ENCODE assay signal across 8 cellular contexts in the genomic region with DNA sequence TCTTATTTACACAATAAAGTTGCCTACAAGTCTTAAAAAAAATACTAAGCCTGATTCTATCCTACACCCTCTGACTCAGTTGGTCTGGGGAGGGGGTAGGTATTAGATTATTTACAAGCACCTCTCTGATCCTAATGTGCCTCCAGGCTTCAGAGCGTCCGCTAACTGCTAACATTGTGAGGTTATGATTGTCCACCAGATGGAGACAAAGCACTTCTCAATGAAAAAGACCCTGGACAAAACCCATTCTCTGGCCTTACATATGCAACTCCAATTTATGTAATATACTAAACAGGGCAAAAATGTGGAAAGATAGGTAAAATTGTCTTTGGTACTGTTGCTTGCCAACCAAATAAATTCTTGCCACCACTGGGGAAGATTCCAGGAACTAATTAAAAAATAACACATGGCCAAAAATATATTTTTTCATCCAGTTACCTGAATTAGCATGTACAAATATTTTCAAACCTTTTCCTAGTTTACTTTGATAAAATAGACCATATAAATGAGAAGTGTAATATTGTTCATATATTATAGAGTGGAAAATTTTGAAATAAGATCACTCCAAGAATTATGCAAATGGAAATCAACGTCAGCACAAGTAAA.
DNase-seq lines count a peak whose midpoint lies in the region; ATAC-seq, FAIRE-seq and TF ChIP-seq lines count a peak whose summit lies in the region.

No MANE protein-coding gene starts in this region.

- 34% methylated on average over 3 of the region's 3 CpGs for WGBS in GM12878 (ENCODE audit: insufficient coverage, insufficient replicate concordance, low lambda C conversion rate, missing lambda C conversion rate)
- WGBS in smooth muscle cell (ENCODE audit: low lambda C conversion rate): 35% methylated on average over 3 of the region's 3 CpGs

- H3K27ac ChIP-seq in OCI-LY7 (ENCODE audit: low read depth, low read length, poor library complexity, severe bottlenecking): no peak overlapping the region
- H3K27ac ChIP-seq in GM12878 (ENCODE audit: control insufficient read depth, insufficient read depth): no peak overlapping the region
- no peak overlapping the region for H3K27ac ChIP-seq in smooth muscle cell (ENCODE audit: low read depth)

- TF ChIP-seq RAD21 in GM12878 (IDR thresholded peaks at IDR 0.05; ENCODE audit: insufficient read depth, low read depth, low read length): peak; percentile 99

- H3K36me3 ChIP-seq in OCI-LY7 (ENCODE audit: insufficient read depth, low read length): no peaks in the 10 kb centered on the region
- no peaks in the 10 kb centered on the region for H3K36me3 ChIP-seq in GM12878 (ENCODE audit: control insufficient read depth in 2 of 2, insufficient read depth in 2 of 2, low read length in 1 of 2)
- no peaks in the 10 kb centered on the region for H3K36me3 ChIP-seq in smooth muscle cell (ENCODE audit: low read depth)

- BruUV-seq in OCI-LY7 (replicated peaks; lab: Mats Ljungman, UMichigan) (no TSS peak), GM12878 (replicated peaks; lab: Mats Ljungman, UMichigan) (no TSS peak)

- H3K4me1 ChIP-seq in OCI-LY7 (ENCODE audit: insufficient read depth, low read length, poor library complexity, severe bottlenecking): no peaks in the 10 kb centered on the region
- no peaks in the 10 kb centered on the region for H3K4me1 ChIP-seq in GM12878 (ENCODE audit: control insufficient read depth, insufficient read depth, low read length)
- H3K4me1 ChIP-seq in smooth muscle cell (ENCODE audit: low read depth): no peaks in the 10 kb centered on the region

- RAD21 ChIA-PET in GM12878 (lab: Charles Lee; ENCODE audit: unreplicated experiment): interaction anchor here (1.0 to 2.9 kb wide), 2 partner anchors 10 to 799 kb away, joined by 4 to 8 read pairs; no protein-coding TSS in a partner anchor

- in situ Hi-C loops in GM12878 (cut with MboI): loop anchor here (5.0 to 10.0 kb wide), 3 partner anchors 344 to 1074 kb away; no protein-coding TSS in a partner anchor

- peak; percentile 84 for DNase-seq in DMS53 (lab: John Stamatoyannopoulos, UW)
- peak; percentile 59 for DNase-seq in Jurkat, Clone E6-1 (ENCODE audit: low read depth, low spot score)
- DNase-seq in OCI-LY7 (ENCODE audit: low spot score): peak; percentile 72
- DNase-seq in GM12878 (ENCODE audit: low read depth, low spot score): peak; percentile 30
- peak; percentile 12 to 85 for DNase-seq in hippocampal formation (lab: John Stamatoyannopoulos, UW)
- DNase-seq in smooth muscle cell (lab: John Stamatoyannopoulos, UW; ENCODE audit: unreplicated experiment): no peak

- H4K20me1 ChIP-seq in OCI-LY7 (ENCODE audit: insufficient read depth, low read length) (no peaks in the 10 kb centered on the region), GM12878 (ENCODE audit: control insufficient read depth, insufficient read depth) (no peaks in the 10 kb centered on the region), smooth muscle cell (ENCODE audit: low read depth) (no peaks in the 10 kb centered on the region)

- CTCF ChIA-PET in OCI-LY7 (lab: Charles Lee; ENCODE audit: unreplicated experiment) (no interaction called here), GM12878 (lab: Yijun Ruan, JAX) (interaction anchor here (0.6 to 1.6 kb wide), 6 partner anchors 75 to 1068 kb away, joined by 3 to 5 read pairs (median 4); no protein-coding TSS in a partner anchor)

- H3K27me3 ChIP-seq in GM12878 (replicated peaks in 1 of 2; ENCODE audit: control insufficient read depth in 2 of 2, insufficient read depth in 2 of 2, low read length in 1 of 2) (no peaks in the 10 kb centered on the region), smooth muscle cell (ENCODE audit: low read depth) (no peaks in the 10 kb centered on the region)

- H2AFZ ChIP-seq in OCI-LY7 (ENCODE audit: low read length): no peak overlapping the region
- no peak overlapping the region for H2AFZ ChIP-seq in GM12878 (ENCODE audit: control insufficient read depth, low read depth, low read length)
- H2AFZ ChIP-seq in smooth muscle cell (ENCODE audit: low read depth): no peak overlapping the region

- no peaks in the 10 kb centered on the region for H3K9me2 ChIP-seq in OCI-LY7 (ENCODE audit: insufficient read depth, low read length)

- TF ChIP-seq EP300 in GM12878 (IDR thresholded peaks at IDR 0.05; ENCODE audit: borderline replicate concordance in 1 of 2, control insufficient read depth in 1 of 2, low read depth in 2 of 2, low read length in 2 of 2): no peak

- peak; percentile 94 for TF ChIP-seq CTCF in OCI-LY7 (conservative IDR thresholded peaks at IDR 0.05; ENCODE audit: low read length)
- peak; percentile 70 to 79 (median 71) for TF ChIP-seq CTCF in GM12878 (IDR thresholded peaks at IDR 0.05 in 2 of 3, conservative IDR thresholded peaks at IDR 0.05 in 1 of 3; ENCODE audit: control insufficient read depth in 2 of 3, extremely low read depth in 1 of 3, insufficient read depth in 1 of 3, low read depth in 3 of 3, low read length in 3 of 3)
- peak; percentile 88 for TF ChIP-seq CTCF in smooth muscle cell (IDR thresholded peaks at IDR 0.05; ENCODE audit: borderline replicate concordance, insufficient read depth, poor library complexity, severe bottlenecking)

- H3F3A ChIP-seq in smooth muscle cell (ENCODE audit: low read depth): no peaks in the 10 kb centered on the region

- H3K9me3 ChIP-seq in OCI-LY7 (ENCODE audit: low read length): no peaks in the 10 kb centered on the region
- H3K9me3 ChIP-seq in GM12878 (replicated peaks; ENCODE audit: control insufficient read depth, insufficient read depth, low read length): no peaks in the 10 kb centered on the region
- no peaks in the 10 kb centered on the region for H3K9me3 ChIP-seq in smooth muscle cell (replicated peaks; ENCODE audit: low read depth)

- H3K4me3 ChIP-seq in Jurkat, Clone E6-1 (ENCODE audit: low read length): no peak overlapping the region
- H3K4me3 ChIP-seq in OCI-LY7 (ENCODE audit: low read depth, low read length, poor library complexity, severe bottlenecking): no peak overlapping the region
- no peak overlapping the region for H3K4me3 ChIP-seq in GM12878
- H3K4me3 ChIP-seq in smooth muscle cell: no peak overlapping the region

- POLR2A ChIA-PET in OCI-LY7 (lab: Charles Lee): no interaction called here
- POLR2A ChIA-PET in GM12878 (lab: Charles Lee): no interaction called here

- peak; percentile 90 for FAIRE-seq in GM12878 (lab: Jason Lieb, UNC)

- ATAC-seq in GM19397 (IDR thresholded peaks at IDR 0.05; ENCODE audit: unreplicated experiment) (peak; percentile 73), GM12878 (peak; percentile 92), HG03565 (IDR thresholded peaks at IDR 0.05; ENCODE audit: unreplicated experiment) (no peak)

- intact Hi-C loops in OCI-LY7 (cut with micrococcal nuclease; ENCODE audit: unreplicated experiment): loop anchor here (1.0 to 10.0 kb wide), 4 partner anchors 164 to 801 kb away; no protein-coding TSS in a partner anchor
- intact Hi-C loops in GM12878 (cut with micrococcal nuclease; ENCODE audit: unreplicated experiment): loop anchor here (1.0 to 10.0 kb wide), 9 partner anchors 346 to 1069 kb away; no protein-coding TSS in a partner anchor

- no peak for TF ChIP-seq POLR2A in GM12878 (IDR thresholded peaks at IDR 0.05; ENCODE audit: low read depth, low read length)

- H3K9ac ChIP-seq in GM12878 (ENCODE audit: control insufficient read depth, insufficient read depth, low read length): no peak overlapping the region
- H3K9ac ChIP-seq in smooth muscle cell (ENCODE audit: low read depth): no peak overlapping the region

- H3K4me2 ChIP-seq in OCI-LY7 (ENCODE audit: low read length) (no peak overlapping the region), GM12878 (ENCODE audit: control insufficient read depth, insufficient read depth) (no peak overlapping the region), smooth muscle cell (no peak overlapping the region)

- SMC1A ChIA-PET in GM12878 (lab: Charles Lee; ENCODE audit: uncharacterized antibody, unreplicated experiment): interaction anchor here (0.6 to 1.3 kb wide), 4 partner anchors 305 to 1144 kb away, joined by 3 to 4 read pairs (median 3); no protein-coding TSS in a partner anchor

- H3K79me2 ChIP-seq in OCI-LY7 (ENCODE audit: insufficient read depth, low read depth, low read length) (no peaks in the 10 kb centered on the region), GM12878 (ENCODE audit: control insufficient read depth, insufficient read depth, low read length) (no peaks in the 10 kb centered on the region), smooth muscle cell (ENCODE audit: low read depth) (no peaks in the 10 kb centered on the region)

TF ChIP-seq in GM12878, 131 proteins besides CTCF, POLR2A, EP300 and RAD21 (continues in another document):
- TF ChIP-seq ZNF592 (IDR thresholded peaks at IDR 0.05): peak; percentile 50; the same call in 1 of the 2 replicates
- no peak for TF ChIP-seq NR2F1 (conservative IDR thresholded peaks at IDR 0.05)
- peak; percentile 11; the same call in 1 of the 2 replicates for TF ChIP-seq RUNX3 (IDR thresholded peaks at IDR 0.05; ENCODE audit: low read length)
- no peak for TF ChIP-seq BACH1 (IDR thresholded peaks at IDR 0.05; ENCODE audit: borderline replicate concordance)
- no peak for TF ChIP-seq MTA2 (IDR thresholded peaks at IDR 0.05; ENCODE audit: low read depth)
